1 cellular context compared by ENCODE assay signal in the genomic region with DNA sequence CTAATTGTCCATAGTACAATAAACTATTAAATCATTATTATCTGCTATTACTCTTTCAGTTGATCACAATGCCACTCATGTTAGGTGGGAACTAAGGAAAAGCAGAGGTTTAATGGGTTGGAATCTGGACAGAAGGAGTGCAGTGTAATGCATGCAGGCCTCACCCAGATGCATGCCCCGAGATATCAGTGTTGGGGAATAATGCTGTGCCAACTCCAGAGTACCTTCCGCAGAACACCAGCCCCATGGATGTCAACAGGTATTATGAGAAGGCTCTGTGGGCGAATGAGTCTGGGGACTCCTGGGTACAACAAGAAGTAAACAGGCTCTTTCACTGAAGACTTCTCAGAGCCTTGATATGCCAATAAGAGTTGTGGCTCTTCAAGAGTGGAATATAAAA.
TF ChIP-seq lines count a peak whose summit lies in the region.

No MANE protein-coding gene starts in this region.

TF ChIP-seq in IMR-90, 13 proteins besides CTCF, POLR2A, EP300 and RAD21 (continued from another document):
- TF ChIP-seq, protein P1, sequence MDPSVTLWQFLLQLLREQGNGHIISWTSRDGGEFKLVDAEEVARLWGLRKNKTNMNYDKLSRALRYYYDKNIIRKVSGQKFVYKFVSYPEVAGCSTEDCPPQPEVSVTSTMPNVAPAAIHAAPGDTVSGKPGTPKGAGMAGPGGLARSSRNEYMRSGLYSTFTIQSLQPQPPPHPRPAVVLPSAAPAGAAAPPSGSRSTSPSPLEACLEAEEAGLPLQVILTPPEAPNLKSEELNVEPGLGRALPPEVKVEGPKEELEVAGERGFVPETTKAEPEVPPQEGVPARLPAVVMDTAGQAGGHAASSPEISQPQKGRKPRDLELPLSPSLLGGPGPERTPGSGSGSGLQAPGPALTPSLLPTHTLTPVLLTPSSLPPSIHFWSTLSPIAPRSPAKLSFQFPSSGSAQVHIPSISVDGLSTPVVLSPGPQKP (IDR thresholded peaks at IDR 0.05; ENCODE audit: borderline replicate concordance, low read depth, low read length): no peak
